ENCODE assay signal across 20 cellular contexts in the genomic region with DNA sequence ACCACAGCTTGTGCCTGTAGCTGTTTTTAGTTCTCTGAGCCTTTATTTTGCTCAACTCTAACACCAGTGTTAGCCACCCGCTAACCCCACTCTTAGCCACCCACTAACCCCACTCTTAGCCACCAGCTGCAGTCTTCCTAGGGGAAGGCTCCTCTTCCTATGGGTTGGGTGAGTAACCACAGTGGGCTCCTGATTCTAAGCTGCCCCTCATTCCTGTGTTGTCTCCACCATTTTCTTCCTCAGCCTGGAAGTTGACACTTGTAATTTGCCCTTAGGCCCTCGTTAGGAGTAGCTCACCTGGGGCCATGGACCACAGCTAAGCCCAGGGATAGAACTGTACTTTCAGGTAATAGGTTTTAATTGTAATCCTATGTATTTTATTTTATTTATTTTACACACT.
"Had no signal": no experiment of that assay in that cellular context is flagged by ENCODE, and none has a peak within 500 bp of the region (broad histone marks: within the 10 kb centered on the region; RNA-seq: fewer than 3 reads in every experiment).

No MANE protein-coding gene starts in this region.

- H3K27ac Mint-ChIP-seq: activated B cell treated with CpG ODN at 0.5 μM for 24 hours; activated CD8-positive, alpha-beta memory T cell treated with anti-CD3 and anti-CD28 coated beads, Interleukin-2, amount 10 ng/mL, durations not matched to agents 7 days and 5 days; activated CD8-positive, alpha-beta T cell treated with anti-CD3 and anti-CD28 coated beads, Interleukin-2, amount 10 ng/mL, durations not matched to agents 7 days and 5 days; activated naive CD4-positive, alpha-beta T cell treated with anti-CD3 and anti-CD28 coated beads, Interleukin-2, amount 50 U/mL, for 24 hours; activated naive CD8-positive, alpha-beta T cell treated with anti-CD3 and anti-CD28 coated beads, Interleukin-2, amount 50 U/mL, for 24 hours; activated T-helper 2 cell treated with anti-CD3 and anti-CD28 coated beads, Interferon-gamma antibody, Interleukin-2, Interleukin-4, amounts not matched to agents 10 μg/mL and 5 μg/mL and 100 μg/mL, durations not matched to agents 14 hours and 24 hours and 36 hours; T-cell; T-helper 2 cell treated with Interferon-gamma antibody and Interleukin-4, amounts not matched to agents 5 μg/mL and 100 μg/mL, for 36 hours had no signal

- H3K4me3 Mint-ChIP-seq: activated B cell treated with CpG ODN at 0.5 μM for 24 hours; activated CD8-positive, alpha-beta memory T cell treated with anti-CD3 and anti-CD28 coated beads, Interleukin-2, amount 10 ng/mL, durations not matched to agents 7 days and 5 days; activated CD8-positive, alpha-beta T cell treated with anti-CD3 and anti-CD28 coated beads, Interleukin-2, amount 10 ng/mL, durations not matched to agents 7 days and 5 days; activated naive CD4-positive, alpha-beta T cell treated with anti-CD3 and anti-CD28 coated beads, Interleukin-2, amount 50 U/mL, for 24 hours; activated naive CD8-positive, alpha-beta T cell treated with anti-CD3 and anti-CD28 coated beads, Interleukin-2, amount 50 U/mL, for 24 hours; T-cell; T-helper 2 cell treated with Interferon-gamma antibody and Interleukin-4, amounts not matched to agents 5 μg/mL and 100 μg/mL, for 36 hours had no signal

- H3K36me3 Mint-ChIP-seq: activated CD8-positive, alpha-beta memory T cell treated with anti-CD3 and anti-CD28 coated beads, Interleukin-2, amount 10 ng/mL, durations not matched to agents 7 days and 5 days; activated naive CD4-positive, alpha-beta T cell treated with anti-CD3 and anti-CD28 coated beads, Interleukin-2, amount 50 U/mL, for 24 hours; T-cell had no signal

- H3K27me3 Mint-ChIP-seq: activated B cell treated with CpG ODN at 0.5 μM for 24 hours; activated CD8-positive, alpha-beta memory T cell treated with anti-CD3 and anti-CD28 coated beads, Interleukin-2, amount 10 ng/mL, durations not matched to agents 7 days and 5 days; activated naive CD4-positive, alpha-beta T cell treated with anti-CD3 and anti-CD28 coated beads, Interleukin-2, amount 50 U/mL, for 24 hours; activated naive CD8-positive, alpha-beta T cell treated with anti-CD3 and anti-CD28 coated beads, Interleukin-2, amount 50 U/mL, for 24 hours; T-cell had no signal

- H3K36me3 ChIP-seq: breast epithelium, esophagus squamous epithelium, pancreas, prostate gland, thoracic aorta had no signal

- H3K4me1 Mint-ChIP-seq: activated B cell treated with CpG ODN at 0.5 μM for 24 hours; activated CD8-positive, alpha-beta memory T cell treated with anti-CD3 and anti-CD28 coated beads, Interleukin-2, amount 10 ng/mL, durations not matched to agents 7 days and 5 days; activated naive CD4-positive, alpha-beta T cell treated with anti-CD3 and anti-CD28 coated beads, Interleukin-2, amount 50 U/mL, for 24 hours; activated naive CD8-positive, alpha-beta T cell treated with anti-CD3 and anti-CD28 coated beads, Interleukin-2, amount 50 U/mL, for 24 hours; T-cell had no signal

- H3K4me3 ChIP-seq: breast epithelium, esophagus squamous epithelium, mucosa of descending colon, pancreas, prostate gland, thoracic aorta had no signal

- H3K9me3 ChIP-seq: pancreas, prostate gland had no signal

- H3K27ac ChIP-seq: esophagus squamous epithelium, pancreas, prostate gland, thoracic aorta had no signal

- H3K27me3 ChIP-seq: breast epithelium, esophagus squamous epithelium had no signal

- H3K4me1 ChIP-seq: breast epithelium, esophagus squamous epithelium, pancreas, prostate gland had no signal

- FAIRE-seq: frontal cortex, pancreas had no signal

- ATAC-seq: activated CD8-positive, alpha-beta memory T cell treated with anti-CD3 and anti-CD28 coated beads, Interleukin-2, amount 10 ng/mL, durations not matched to agents 7 days and 5 days; activated CD8-positive, alpha-beta T cell treated with anti-CD3 and anti-CD28 coated beads, Interleukin-2, amount 10 ng/mL, durations not matched to agents 7 days and 5 days; activated naive CD8-positive, alpha-beta T cell treated with anti-CD3 and anti-CD28 coated beads, Interleukin-2, amount 50 U/mL, for 24 hours; mucosa of descending colon; stimulated activated naive CD8-positive, alpha-beta T cell treated with anti-CD3 and anti-CD28 coated beads, Interleukin-15, Interleukin-2, amounts not matched to agents 100 U/mL and 50 U/mL, for 24 hours; T-cell had no signal

- DNase-seq: activated B cell treated with CpG ODN at 0.5 μM for 24 hours; activated CD8-positive, alpha-beta memory T cell treated with anti-CD3 and anti-CD28 coated beads, Interleukin-2, amount 10 ng/mL, durations not matched to agents 7 days and 5 days; activated CD8-positive, alpha-beta T cell treated with anti-CD3 and anti-CD28 coated beads, Interleukin-2, amount 10 ng/mL, durations not matched to agents 7 days and 5 days; activated naive CD8-positive, alpha-beta T cell treated with anti-CD3 and anti-CD28 coated beads, Interleukin-2, amount 50 U/mL, for 24 hours; activated T-cell treated with anti-CD3 and anti-CD28 coated beads, Interleukin-2, amount 50 U/mL, for 48 hours; amygdala; central memory CD4-positive, alpha-beta T cell; esophagus squamous epithelium; mucosa of descending colon; pancreas; retina; stimulated activated naive CD8-positive, alpha-beta T cell treated with anti-CD3 and anti-CD28 coated beads, Interleukin-15, Interleukin-2, amounts not matched to agents 100 U/mL and 50 U/mL, for 24 hours; T-cell had no signal
